Comparison of ENCODE assay signal across 8 cellular contexts in the genomic region with DNA sequence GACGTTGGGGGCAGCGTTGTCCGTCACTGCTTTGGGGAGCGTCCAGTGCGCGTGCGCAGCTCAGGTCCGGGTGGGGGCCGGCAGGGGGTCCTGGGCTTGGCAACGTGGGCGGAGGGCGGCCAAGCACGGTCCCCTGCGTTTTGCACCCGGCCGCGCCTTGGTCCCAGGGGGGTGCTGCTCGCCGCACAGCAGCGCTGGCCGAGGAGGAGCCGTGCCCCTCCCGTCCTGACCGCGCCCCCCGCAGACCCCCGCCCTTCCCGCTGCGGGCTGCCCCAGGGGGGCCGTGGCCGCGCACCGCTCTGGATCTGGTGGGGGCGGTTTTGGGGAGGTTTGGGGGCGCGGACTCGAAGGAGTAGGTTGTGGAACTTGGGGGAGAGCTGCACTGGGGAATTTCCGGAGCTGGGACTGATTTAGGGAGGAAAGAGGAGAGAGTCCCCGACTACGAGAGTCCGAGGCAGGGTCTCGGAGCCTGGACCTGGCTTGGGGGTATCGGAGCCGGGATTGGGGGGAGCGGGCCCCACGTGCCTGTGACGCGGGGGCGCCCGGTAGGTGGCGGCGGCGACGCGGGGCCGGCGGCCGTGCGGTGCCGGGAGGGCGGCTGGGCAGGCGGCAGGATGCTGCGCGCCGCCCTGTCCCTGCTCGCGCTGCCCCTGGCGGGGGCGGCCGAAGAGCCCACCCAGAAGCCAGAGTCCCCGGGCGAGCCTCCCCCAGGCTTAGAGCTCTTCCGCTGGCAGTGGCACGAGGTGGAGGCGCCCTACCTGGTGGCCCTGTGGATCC. TPM values are rescaled to one million over a fixed set of nuclear protein-coding genes. Genes with fewer than 3 reads are reported as not detected.
DNase-seq lines count a peak whose midpoint lies in the region; ATAC-seq and TF ChIP-seq lines count a peak whose summit lies in the region.

A gene with protein sequence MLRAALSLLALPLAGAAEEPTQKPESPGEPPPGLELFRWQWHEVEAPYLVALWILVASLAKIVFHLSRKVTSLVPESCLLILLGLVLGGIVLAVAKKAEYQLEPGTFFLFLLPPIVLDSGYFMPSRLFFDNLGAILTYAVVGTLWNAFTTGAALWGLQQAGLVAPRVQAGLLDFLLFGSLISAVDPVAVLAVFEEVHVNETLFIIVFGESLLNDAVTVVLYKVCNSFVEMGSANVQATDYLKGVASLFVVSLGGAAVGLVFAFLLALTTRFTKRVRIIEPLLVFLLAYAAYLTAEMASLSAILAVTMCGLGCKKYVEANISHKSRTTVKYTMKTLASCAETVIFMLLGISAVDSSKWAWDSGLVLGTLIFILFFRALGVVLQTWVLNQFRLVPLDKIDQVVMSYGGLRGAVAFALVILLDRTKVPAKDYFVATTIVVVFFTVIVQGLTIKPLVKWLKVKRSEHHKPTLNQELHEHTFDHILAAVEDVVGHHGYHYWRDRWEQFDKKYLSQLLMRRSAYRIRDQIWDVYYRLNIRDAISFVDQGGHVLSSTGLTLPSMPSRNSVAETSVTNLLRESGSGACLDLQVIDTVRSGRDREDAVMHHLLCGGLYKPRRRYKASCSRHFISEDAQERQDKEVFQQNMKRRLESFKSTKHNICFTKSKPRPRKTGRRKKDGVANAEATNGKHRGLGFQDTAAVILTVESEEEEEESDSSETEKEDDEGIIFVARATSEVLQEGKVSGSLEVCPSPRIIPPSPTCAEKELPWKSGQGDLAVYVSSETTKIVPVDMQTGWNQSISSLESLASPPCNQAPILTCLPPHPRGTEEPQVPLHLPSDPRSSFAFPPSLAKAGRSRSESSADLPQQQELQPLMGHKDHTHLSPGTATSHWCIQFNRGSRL (plus strand): TSS at position 579 of the 777 bp plus-strand sequence. CDS start 36 bp downstream, at position 615.

- 3% methylated on average over 75 of the region's 75 CpGs for WGBS in liver
- 0 to 1% methylated on average over 8 to 60 of the region's 75 CpGs for WGBS in transverse colon (ENCODE audit: low coverage in 1 of 2), 2 donors

- peak; percentile 45 for DNase-seq in NCI-H2227 (lab: John Stamatoyannopoulos, UW; ENCODE audit: unreplicated experiment)
- DNase-seq in NCI-H2227 treated with DMSO at 0.1 percent for 48 hours (lab: John Stamatoyannopoulos, UW) = no peak
- peak; percentile 60 for DNase-seq in NB4 (ENCODE audit: low read depth)
- DNase-seq in breast epithelium (ENCODE audit: low spot score in 2 of 2) = no peak
- no peak for DNase-seq in transverse colon
- DNase-seq in posterior vena cava (ENCODE audit: low spot score) = no peak

- no peak for TF ChIP-seq CTCF in NB4 (IDR thresholded peaks at IDR 0.05; ENCODE audit: low read depth, low read length)
- peak in 1 of 3 donors; percentile 24 for TF ChIP-seq CTCF in breast epithelium (IDR thresholded peaks at IDR 0.05)
- peak; percentile 17 for TF ChIP-seq CTCF in liver (IDR thresholded peaks at IDR 0.05; ENCODE audit: low read depth, low read length, missing input control)
- peak in 1 of 5 experiments; percentile 16 for TF ChIP-seq CTCF in transverse colon (IDR thresholded peaks at IDR 0.05)

- TF ChIP-seq POLR2A in NB4 (IDR thresholded peaks at IDR 0.05; ENCODE audit: extremely low read depth, insufficient read length) (no peak), breast epithelium (IDR thresholded peaks at IDR 0.05) (no peak), transverse colon (IDR thresholded peaks at IDR 0.05) (no peak)

- H3K4me3 ChIP-seq in NB4 (ENCODE audit: low read depth, low read length) = peak within 1 kb of the TSS; percentile 14
- H3K4me3 ChIP-seq in breast epithelium = peak within 1 kb of the TSS; percentile 69 to 91 (median 78)
- H3K4me3 ChIP-seq in liver (ENCODE audit: low read depth in 1 of 3, low read length in 3 of 3) = peak within 1 kb of the TSS in 1 of 3 donors; percentile 43
- H3K4me3 ChIP-seq in transverse colon = peak within 1 kb of the TSS; percentile 15 to 84 (median 39)

- H3K27me3 ChIP-seq in breast epithelium (no peaks in the 10 kb centered on the region), liver (ENCODE audit: control insufficient read depth in 4 of 4, insufficient read depth in 4 of 4, low read length in 3 of 4) (peaks cover 0 to 13% (median 1%) of the 10 kb centered on the region in 4 donors), transverse colon (peaks cover 33% of the 10 kb centered on the region)

- no peak for TF ChIP-seq EP300 in transverse colon (IDR thresholded peaks at IDR 0.05; ENCODE audit: low read depth)

- intact Hi-C loops in breast epithelium (cut with DNase I; ENCODE audit: low total_unique reads) = no loop called here
- intact Hi-C loops in transverse colon (cut with DNase I; ENCODE audit: low total_unique reads) = no loop called here
- intact Hi-C loops in posterior vena cava (cut with DNase I) = no loop called here

- ATAC-seq in GM21381 (IDR thresholded peaks at IDR 0.05; ENCODE audit: unreplicated experiment) = no peak

- H3K36me3 ChIP-seq in breast epithelium (no peaks in the 10 kb centered on the region), liver (ENCODE audit: control insufficient read depth in 4 of 4, insufficient read depth in 3 of 4, low read depth in 1 of 4, low read length in 3 of 4) (no peaks in the 10 kb centered on the region), transverse colon (no peaks in the 10 kb centered on the region)

- H3K9me3 ChIP-seq in breast epithelium (no peaks in the 10 kb centered on the region), liver (ENCODE audit: control insufficient read depth in 4 of 4, low read length in 3 of 4) (no peaks in the 10 kb centered on the region), transverse colon (no peaks in the 10 kb centered on the region)

- H3K27ac ChIP-seq in breast epithelium = peak within 1 kb of the TSS in 1 of 2 donors; percentile 96
- no peak within 1 kb of the TSS for H3K27ac ChIP-seq in liver (ENCODE audit: low read depth in 1 of 2, low read length in 2 of 2)
- peak within 1 kb of the TSS; percentile 14 to 95 (median 94) for H3K27ac ChIP-seq in transverse colon

- TF ChIP-seq RAD21 in liver (IDR thresholded peaks at IDR 0.05) = no peak

- no peak within 1 kb of the TSS for H3K9ac ChIP-seq in liver (ENCODE audit: low read depth in 1 of 2, low read length in 2 of 2)

- in situ Hi-C loops in transverse colon (cut with MboI; ENCODE audit: low pct_ligation_motif_present in 1 of 4, low pct_unique_long_range_greater_than_20kb in 1 of 4, low sequenced_read_pairs in 3 of 4) = no loop called here

- H3K4me1 ChIP-seq in breast epithelium (peaks cover 12 to 15% of the 10 kb centered on the region in 2 donors), liver (ENCODE audit: control insufficient read depth in 4 of 4, insufficient read depth in 4 of 4, low read length in 3 of 4) (peaks cover 17 to 44% (median 30%) of the 10 kb centered on the region in 4 donors), transverse colon (peaks cover 29 to 42% (median 39%) of the 10 kb centered on the region in 4 donors)

TF ChIP-seq in liver, 16 proteins besides CTCF, POLR2A, EP300 and RAD21 (continues in another document):
- TF ChIP-seq NR2F2 (IDR thresholded peaks at IDR 0.05) (no peak), FOXA2 (IDR thresholded peaks at IDR 0.05) (no peak), ATF3 (IDR thresholded peaks at IDR 0.05) (no peak), YY1 (IDR thresholded peaks at IDR 0.05) (no peak), JUND (IDR thresholded peaks at IDR 0.05) (no peak), FOXA1 (IDR thresholded peaks at IDR 0.05) (no peak), GABPA (IDR thresholded peaks at IDR 0.05 in 1 of 2, conservative IDR thresholded peaks at IDR 0.05 in 1 of 2) (no peak), TAF1 (conservative IDR thresholded peaks at IDR 0.05) (no peak), HNF4G (IDR thresholded peaks at IDR 0.05) (no peak), RXRA (IDR thresholded peaks at IDR 0.05) (no peak), HNF4A (conservative IDR thresholded peaks at IDR 0.05) (no peak), SP1 (IDR thresholded peaks at IDR 0.05) (no peak)
- TF ChIP-seq, protein P1, sequence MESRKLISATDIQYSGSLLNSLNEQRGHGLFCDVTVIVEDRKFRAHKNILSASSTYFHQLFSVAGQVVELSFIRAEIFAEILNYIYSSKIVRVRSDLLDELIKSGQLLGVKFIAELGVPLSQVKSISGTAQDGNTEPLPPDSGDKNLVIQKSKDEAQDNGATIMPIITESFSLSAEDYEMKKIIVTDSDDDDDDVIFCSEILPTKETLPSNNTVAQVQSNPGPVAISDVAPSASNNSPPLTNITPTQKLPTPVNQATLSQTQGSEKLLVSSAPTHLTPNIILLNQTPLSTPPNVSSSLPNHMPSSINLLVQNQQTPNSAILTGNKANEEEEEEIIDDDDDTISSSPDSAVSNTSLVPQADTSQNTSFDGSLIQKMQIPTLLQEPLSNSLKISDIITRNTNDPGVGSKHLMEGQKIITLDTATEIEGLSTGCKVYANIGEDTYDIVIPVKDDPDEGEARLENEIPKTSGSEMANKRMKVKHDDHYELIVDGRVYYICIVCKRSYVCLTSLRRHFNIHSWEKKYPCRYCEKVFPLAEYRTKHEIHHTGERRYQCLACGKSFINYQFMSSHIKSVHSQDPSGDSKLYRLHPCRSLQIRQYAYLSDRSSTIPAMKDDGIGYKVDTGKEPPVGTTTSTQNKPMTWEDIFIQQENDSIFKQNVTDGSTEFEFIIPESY (IDR thresholded peaks at IDR 0.05) = no peak

RNA-seq across cellular contexts. Expression of the gene that starts here (rescaled TPM):
- 1 to 10 TPM in 2 of 3 donors, under 1 TPM in 1; 0.96 to 2.3 (median 1.3) TPM for total RNA-seq in breast epithelium
- total RNA-seq in liver = under 1 TPM; 0.05 to 0.25 TPM
- under 1 TPM in 1 of 2 donors, not detected in 1; 0.09 TPM for polyA plus RNA-seq in liver
- 1 to 10 TPM in 3 of 4 donors, under 1 TPM in 1; 0.55 to 4.5 (median 1.5) TPM for total RNA-seq in transverse colon
- total RNA-seq in posterior vena cava = 1 to 10 TPM in 1 of 2 donors, under 1 TPM in 1; 0.57 to 1.1 TPM

Comparison
In these comparisons a context has a peak if more than half of its experiments do, and no peak if none do; other contexts are left out.
1. DNase-seq: peak in NCI-H2227 (single experiment) and NB4 (single experiment); none in NCI-H2227 treated with DMSO at 0.1 percent for 48 hours (single experiment), breast epithelium (0 of 2), transverse colon (single experiment) and posterior vena cava (single experiment).
2. H3K27ac ChIP-seq: peak in transverse colon (4 of 4); none in liver (0 of 2).